ENCODE assay signal across 8 cellular contexts in genomic region chr7:129952164-129952652, GRCh38. TPM values are rescaled to one million over a fixed set of nuclear protein-coding genes. Genes with fewer than 3 reads are reported as not detected.
A peak's percentile ranks its signal among the peaks of the same experiment; 100 is the strongest.
DNase-seq lines count a peak whose midpoint lies in the region; ATAC-seq and TF ChIP-seq lines count a peak whose summit lies in the region.

No MANE protein-coding gene starts in this region.

- TF ChIP-seq CTCF in OCI-LY3 (IDR thresholded peaks at IDR 0.05; ENCODE audit: low read depth, low read length) (peak; percentile 26), adrenal gland (IDR thresholded peaks at IDR 0.05) (no peak), right atrium auricular region (IDR thresholded peaks at IDR 0.05) (no peak)

- H3K9ac ChIP-seq in OCI-LY3 (ENCODE audit: low read length): peak overlapping the region; percentile 82
- peak overlapping the region; percentile 98 for H3K9ac ChIP-seq in rectal smooth muscle tissue (ENCODE audit: low read length)

- peaks cover 55% of the 10 kb centered on the region for H3K79me2 ChIP-seq in OCI-LY3 (ENCODE audit: low read length)

- H3K27ac ChIP-seq in OCI-LY3 (ENCODE audit: low read length): peak overlapping the region; percentile 70
- H3K27ac ChIP-seq in adrenal gland: peak overlapping the region; percentile 78 to 98 (median 98)
- H3K27ac ChIP-seq in right atrium auricular region: peak overlapping the region; percentile 95 to 98
- peak overlapping the region; percentile 88 for H3K27ac ChIP-seq in rectal smooth muscle tissue (ENCODE audit: low read depth, low read length)

- H3K9me3 ChIP-seq in OCI-LY3 (ENCODE audit: insufficient read depth, low read length) (no peaks in the 10 kb centered on the region), adrenal gland (replicated peaks in 1 of 3) (no peaks in the 10 kb centered on the region), right atrium auricular region (no peaks in the 10 kb centered on the region)

- H2AFZ ChIP-seq in OCI-LY3 (ENCODE audit: low read depth, low read length): no peak overlapping the region

- H3K27me3 ChIP-seq in OCI-LY3 (ENCODE audit: low read depth, low read length) (no peaks in the 10 kb centered on the region), adrenal gland (no peaks in the 10 kb centered on the region), right atrium auricular region (no peaks in the 10 kb centered on the region), rectal smooth muscle tissue (ENCODE audit: control insufficient read depth, insufficient read depth, low read length) (no peaks in the 10 kb centered on the region)

- TF ChIP-seq POLR2A in adrenal gland (IDR thresholded peaks at IDR 0.05): no peak

- peak; percentile 23 for ATAC-seq in HG02840 (IDR thresholded peaks at IDR 0.05; ENCODE audit: low FRiP score, unreplicated experiment)

- WGBS in adrenal gland, 4 donors: 0 to 1% (median 0%) methylated on average over 18 to 40 of the region's 40 CpGs

- H3K4me1 ChIP-seq in OCI-LY3 (ENCODE audit: low read length): peaks cover 36% of the 10 kb centered on the region
- peaks cover 21 to 33% of the 10 kb centered on the region in 2 donors for H3K4me1 ChIP-seq in adrenal gland (replicated peaks in 1 of 2)
- peaks cover 0 to 38% of the 10 kb centered on the region in 2 donors for H3K4me1 ChIP-seq in right atrium auricular region
- H3K4me1 ChIP-seq in rectal smooth muscle tissue (ENCODE audit: control insufficient read depth, insufficient read depth, low read length): peaks cover 17% of the 10 kb centered on the region

- peaks cover 25% of the 10 kb centered on the region for H4K20me1 ChIP-seq in OCI-LY3 (ENCODE audit: insufficient read depth, low read length)

- peaks cover 4% of the 10 kb centered on the region for H3K36me3 ChIP-seq in OCI-LY3 (replicated peaks; ENCODE audit: low read depth, low read length)
- no peaks in the 10 kb centered on the region for H3K36me3 ChIP-seq in adrenal gland (replicated peaks in 1 of 2)
- no peaks in the 10 kb centered on the region for H3K36me3 ChIP-seq in right atrium auricular region
- no peaks in the 10 kb centered on the region for H3K36me3 ChIP-seq in rectal smooth muscle tissue (ENCODE audit: control insufficient read depth, insufficient read depth, low read length)

- DNase-seq in activated CD8-positive, alpha-beta memory T cell treated with anti-CD3 and anti-CD28 coated beads for 48 hours (ENCODE audit: low read depth in 2 of 3, low spot score in 2 of 3): peak in 2 of 3 experiments; percentile 5 to 16
- no peak for DNase-seq in activated CD8-positive, alpha-beta memory T cell treated with anti-CD3 and anti-CD28 coated beads for 24 hours
- DNase-seq in adrenal gland (peak; percentile 52 to 72 (median 60)), right atrium auricular region (ENCODE audit: low spot score) (no peak), NCI-H128 (lab: John Stamatoyannopoulos, UW; ENCODE audit: unreplicated experiment) (no peak)

- intact Hi-C loops in adrenal gland (cut with DNase I): loop anchor here in 1 of 2 donors (10.0 kb wide), 1 partner anchor 117 kb away; no protein-coding TSS in a partner anchor

- peak overlapping the region; percentile 91 for H3K4me3 ChIP-seq in OCI-LY3 (ENCODE audit: low read length)
- peak overlapping the region; percentile 80 to 93 (median 88) for H3K4me3 ChIP-seq in adrenal gland
- H3K4me3 ChIP-seq in right atrium auricular region: peak overlapping the region; percentile 85 to 94
- H3K4me3 ChIP-seq in rectal smooth muscle tissue (ENCODE audit: low read length): peak overlapping the region; percentile 99

- H3K4me2 ChIP-seq in OCI-LY3 (ENCODE audit: low read length): peak overlapping the region; percentile 92

RNA-seq across cellular contexts. Expression of gene UBE2H, which starts 0.6 kb away (rescaled TPM):
- total RNA-seq in adrenal gland (100 to 1,000 TPM in 7 of 8 donors, 10 to 100 TPM in 1; 94.0 to 392 (median 187) TPM), right atrium auricular region (10 to 100 TPM; 72.6 to 81.8 TPM)
- polyA plus RNA-seq in adrenal gland: 100 to 1,000 TPM in 1 of 3 donors, 10 to 100 TPM in 2; 48.3 to 140 (median 52.1) TPM

Comparison
In these comparisons a context has a peak if more than half of its experiments do, and no peak if none do; other contexts are left out.
1. DNase-seq: peak in activated CD8-positive, alpha-beta memory T cell treated with anti-CD3 and anti-CD28 coated beads for 48 hours (2 of 3) and adrenal gland (7 of 7); none in activated CD8-positive, alpha-beta memory T cell treated with anti-CD3 and anti-CD28 coated beads for 24 hours (single experiment), right atrium auricular region (single experiment) and NCI-H128 (single experiment).
2. Peak in every context shown above with its lines, with median percentiles within 50 percentile points of each other: H3K27ac ChIP-seq and H3K4me3 ChIP-seq.